In the genomic region with DNA sequence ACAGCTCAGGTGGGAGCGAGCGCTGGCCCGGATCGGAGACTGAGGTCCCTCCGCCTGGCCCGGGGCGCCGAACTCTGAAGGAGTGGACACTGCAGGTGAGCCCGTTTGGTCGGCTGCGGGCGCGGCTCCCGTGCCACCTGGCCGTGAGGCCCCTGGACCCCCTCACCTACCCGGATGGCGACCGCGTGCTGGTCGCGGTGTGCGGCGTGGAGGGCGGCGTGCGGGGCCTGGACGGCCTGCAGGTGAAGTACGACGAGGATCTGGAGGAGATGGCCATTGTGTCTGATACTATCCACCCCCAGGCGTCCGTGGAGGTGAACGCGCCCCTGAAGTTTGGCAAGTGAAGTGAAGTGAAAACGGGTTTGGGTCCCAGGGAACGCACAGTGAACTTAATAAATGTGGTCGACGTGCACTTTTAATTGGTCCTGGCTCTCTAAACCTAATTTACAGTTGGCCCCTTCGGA, we compare ENCODE assay signal across 8 cellular contexts. TPM values are rescaled to one million over a fixed set of nuclear protein-coding genes. Genes with fewer than 3 reads are reported as not detected.
DNase-seq lines count a peak whose midpoint lies in the region; ATAC-seq and TF ChIP-seq lines count a peak whose summit lies in the region.
"Not testable (repeated sequence)": the region's sequence is repeated elsewhere in the genome, so short reads cannot be mapped to it uniquely, and the experiment has no call there.

No MANE protein-coding gene starts in this region.

- 5 to 25% (median 7%) methylated on average over 5 to 26 of the region's 38 CpGs for WGBS in heart left ventricle, 4 donors

- peak overlapping the region; percentile 64 for H2AFZ ChIP-seq in ACC112 (ENCODE audit: low read length, unreplicated experiment)

- TF ChIP-seq POLR2A in heart left ventricle (IDR thresholded peaks at IDR 0.05): not testable (repeated sequence)

- H3K27ac Mint-ChIP-seq in activated CD4-positive, alpha-beta memory T cell treated with anti-CD3 and anti-CD28 coated beads, Interleukin-2, amount 10 ng/mL, durations not matched to agents 7 days and 5 days: not testable (repeated sequence)
- H3K27ac Mint-ChIP-seq in central memory CD8-positive, alpha-beta T cell (ENCODE audit: low read depth): peak overlapping the region; percentile 26

- CTCF ChIA-PET in activated CD4-positive, alpha-beta memory T cell treated with anti-CD3 and anti-CD28 coated beads, Interleukin-2, amount 10 ng/mL, durations not matched to agents 7 days and 5 days (lab: Charles Lee): interaction anchor here (0.5 to 1.5 kb wide), 3 partner anchors 140 to 326 kb away, joined by 3 to 14 read pairs (median 8); partner anchors contain the start of genes ARMC10 and FBXL13

- not testable (repeated sequence) for H3K9me3 ChIP-seq in heart left ventricle; mucosa of stomach (ENCODE audit: control insufficient read depth, low read length); skeletal muscle tissue (ENCODE audit: control insufficient read depth in 3 of 3, low read length in 3 of 3)

- DNase-seq in LNCaP clone FGC (ENCODE audit: low read depth); activated CD4-positive, alpha-beta memory T cell treated with anti-CD3 and anti-CD28 coated beads, Interleukin-2, amount 10 ng/mL, durations not matched to agents 7 days and 5 days; central memory CD8-positive, alpha-beta T cell (ENCODE audit: low spot score in 2 of 2); heart left ventricle: not testable (repeated sequence)

- not testable (repeated sequence) for H3K27me3 ChIP-seq in ACC112 (ENCODE audit: insufficient read depth, low read length); heart left ventricle; mucosa of stomach (ENCODE audit: control insufficient read depth, insufficient read depth, low read length); skeletal muscle tissue (ENCODE audit: control insufficient read depth in 3 of 3, insufficient read depth in 3 of 3, low read length in 3 of 3)

- not testable (repeated sequence) for TF ChIP-seq CTCF in LNCaP clone FGC (IDR thresholded peaks at IDR 0.05; ENCODE audit: control insufficient read depth, extremely low read depth, insufficient read depth); heart left ventricle (IDR thresholded peaks at IDR 0.05)

- intact Hi-C loops in heart left ventricle (cut with DNase I): loop anchor here in 3 of 10 donors (5.0 to 10.0 kb wide), 3 partner anchors 313 to 325 kb away; partner anchors contain the start of genes FBXL13 (in 2 of the 3) and ARMC10 (in 1 of the 3)

- peak overlapping the region; percentile 83 for H3K4me3 Mint-ChIP-seq in activated CD4-positive, alpha-beta memory T cell treated with anti-CD3 and anti-CD28 coated beads, Interleukin-2, amount 10 ng/mL, durations not matched to agents 7 days and 5 days
- H3K4me3 Mint-ChIP-seq in central memory CD8-positive, alpha-beta T cell: peak overlapping the region; percentile 60

- H3K9ac ChIP-seq in mucosa of stomach (ENCODE audit: low read length) (peak overlapping the region; percentile 73), skeletal muscle tissue (ENCODE audit: low read depth in 1 of 3, low read length in 3 of 3) (peak overlapping the region; percentile 73 to 86 (median 76))

- peak overlapping the region; percentile 84 for H3K4me3 ChIP-seq in ACC112 (ENCODE audit: low read depth, low read length)
- H3K4me3 ChIP-seq in LNCaP clone FGC (ENCODE audit: low read depth, low read length): peak overlapping the region; percentile 70
- peak overlapping the region; percentile 49 to 90 (median 71) for H3K4me3 ChIP-seq in heart left ventricle
- peak overlapping the region; percentile 77 for H3K4me3 ChIP-seq in mucosa of stomach (ENCODE audit: low read length)
- H3K4me3 ChIP-seq in skeletal muscle tissue (ENCODE audit: low read length in 3 of 3): peak overlapping the region; percentile 76 to 88 (median 81)

- not testable (repeated sequence) for H3K27ac ChIP-seq in ACC112 (ENCODE audit: low read depth, low read length)
- peak overlapping the region in 11 of 12 donors; percentile 58 to 80 (median 68) for H3K27ac ChIP-seq in heart left ventricle
- H3K27ac ChIP-seq in skeletal muscle tissue (ENCODE audit: low read depth, low read length): peak overlapping the region; percentile 76

- H3K27me3 Mint-ChIP-seq in activated CD4-positive, alpha-beta memory T cell treated with anti-CD3 and anti-CD28 coated beads, Interleukin-2, amount 10 ng/mL, durations not matched to agents 7 days and 5 days; central memory CD8-positive, alpha-beta T cell: not testable (repeated sequence)

- H3K4me1 Mint-ChIP-seq in activated CD4-positive, alpha-beta memory T cell treated with anti-CD3 and anti-CD28 coated beads, Interleukin-2, amount 10 ng/mL, durations not matched to agents 7 days and 5 days: peaks cover 22% of the 10 kb centered on the region
- peaks cover 10% of the 10 kb centered on the region for H3K4me1 Mint-ChIP-seq in central memory CD8-positive, alpha-beta T cell

- not testable (repeated sequence) for H3K36me3 Mint-ChIP-seq in activated CD4-positive, alpha-beta memory T cell treated with anti-CD3 and anti-CD28 coated beads, Interleukin-2, amount 10 ng/mL, durations not matched to agents 7 days and 5 days (ENCODE audit: low read depth); central memory CD8-positive, alpha-beta T cell (ENCODE audit: insufficient read depth)

- ATAC-seq in GM21515 (IDR thresholded peaks at IDR 0.05; ENCODE audit: unreplicated experiment): peak; percentile 1
- ATAC-seq in central memory CD8-positive, alpha-beta T cell (replicated peaks; ENCODE audit: extremely low read depth, poor library complexity, severe bottlenecking); heart left ventricle: not testable (repeated sequence)

- H3K36me3 ChIP-seq in ACC112 (ENCODE audit: insufficient read depth, low read length); heart left ventricle; mucosa of stomach (ENCODE audit: control insufficient read depth, insufficient read depth, low read length); skeletal muscle tissue (ENCODE audit: control insufficient read depth in 3 of 3, insufficient read depth in 3 of 3, low read length in 3 of 3): not testable (repeated sequence)

- H3K4me1 ChIP-seq in ACC112 (ENCODE audit: control insufficient read depth, insufficient read depth, low read length, unreplicated experiment); mucosa of stomach (ENCODE audit: control insufficient read depth, insufficient read depth, low read length): not testable (repeated sequence)
- H3K4me1 ChIP-seq in heart left ventricle: peaks cover 0 to 18% (median 11%) of the 10 kb centered on the region in 12 donors
- peaks cover 11% of the 10 kb centered on the region in 3 donors for H3K4me1 ChIP-seq in skeletal muscle tissue (ENCODE audit: control insufficient read depth in 3 of 3, insufficient read depth in 3 of 3, low read length in 3 of 3)

- not testable (repeated sequence) for H3K9me3 Mint-ChIP-seq in activated CD4-positive, alpha-beta memory T cell treated with anti-CD3 and anti-CD28 coated beads, Interleukin-2, amount 10 ng/mL, durations not matched to agents 7 days and 5 days; central memory CD8-positive, alpha-beta T cell

- POLR2A ChIA-PET in activated CD4-positive, alpha-beta memory T cell treated with anti-CD3 and anti-CD28 coated beads, Interleukin-2, amount 10 ng/mL, durations not matched to agents 7 days and 5 days (lab: Charles Lee): interaction anchor here (1.0 to 1.2 kb wide), 2 partner anchors 36 to 325 kb away, joined by 3 to 12 read pairs; partner anchors contain the start of genes ARMC10 and FBXL13

- not testable (repeated sequence) for H3K79me2 ChIP-seq in ACC112 (ENCODE audit: control insufficient read depth, insufficient read depth, low read length, unreplicated experiment)

RNA-seq across cellular contexts. Expression of gene FAM185A, which starts 0.6 kb away (rescaled TPM):
- 1 to 10 TPM; 6.1 to 7.2 TPM for total RNA-seq in activated CD4-positive, alpha-beta memory T cell treated with anti-CD3 and anti-CD28 coated beads, Interleukin-2, amount 10 ng/mL, durations not matched to agents 7 days and 5 days
- 10 to 100 TPM in 1 of 9 donors, 1 to 10 TPM in 8; 5.6 to 10.2 (median 8.4) TPM for total RNA-seq in heart left ventricle
- polyA plus RNA-seq in heart left ventricle: 1 to 10 TPM; 3.4 to 6.0 TPM
- 17.7 TPM for total RNA-seq in skeletal muscle tissue
